ENCODE assay signal across 29 cellular contexts in genomic region chr10:47198221-47198620, GRCh38.
"Had no signal": no experiment of that assay in that cellular context is flagged by ENCODE, and none has a peak within 500 bp of the region (broad histone marks: within the 10 kb centered on the region; RNA-seq: fewer than 3 reads in every experiment).

No MANE protein-coding gene starts in this region.

- H3K4me3 ChIP-seq: adrenal gland, body of pancreas, esophagus squamous epithelium, gastroesophageal sphincter had no signal

- H3K36me3 ChIP-seq: adrenal gland, esophagus squamous epithelium, gastroesophageal sphincter, WERI-Rb-1 had no signal

- DNase-seq: activated B cell treated with CpG ODN at 0.5 μM for 24 hours; activated CD4-positive, alpha-beta T cell treated with anti-CD3 and anti-CD28 coated beads for 48 hours; activated CD4-positive, alpha-beta T cell treated with anti-CD3 and anti-CD28 coated beads, Interleukin-2, amount 50 U/mL, for 1 hour; activated CD4-positive, alpha-beta T cell treated with anti-CD3 and anti-CD28 coated beads, Interleukin-2, amount 50 U/mL, for 48 hours; activated CD8-positive, alpha-beta memory T cell treated with anti-CD3 and anti-CD28 coated beads for 24 hours; activated CD8-positive, alpha-beta T cell treated with anti-CD3 and anti-CD28 coated beads for 36 hours; activated effector memory CD4-positive, alpha-beta T cell treated with Interleukin-2 at 50 U/mL for 16 hours; activated gamma-delta T cell treated with Interleukin-2 at 50 U/mL for 16 hours; activated naive CD4-positive, alpha-beta T cell treated with Interleukin-2 at 50 U/mL for 16 hours; activated naive CD8-positive, alpha-beta T cell treated with anti-CD3 and anti-CD28 coated beads for 36 hours; activated naive CD8-positive, alpha-beta T cell treated with anti-CD3 and anti-CD28 coated beads, Interleukin-2, amount 50 U/mL, for 24 hours; activated T-cell treated with anti-CD3 and anti-CD28 coated beads, Interleukin-2, amount 50 U/mL, for 4 hours; adrenal gland; amygdala; aorta; body of pancreas; caudate nucleus; cortex of kidney; dermis blood vessel endothelial cell; effector CD4-positive, alpha-beta T cell; effector memory CD8-positive, alpha-beta T cell; esophagus squamous epithelium; foreskin melanocyte; T-helper 1 cell; T-helper 17 cell; T1000; WERI-Rb-1 had no signal

- H3K27me3 ChIP-seq: adrenal gland, body of pancreas, esophagus squamous epithelium, gastroesophageal sphincter had no signal

- H3K27ac ChIP-seq: adrenal gland, body of pancreas, epithelial cell of prostate, esophagus squamous epithelium, gastroesophageal sphincter, WERI-Rb-1 had no signal

- H3K9me3 ChIP-seq: adrenal gland, body of pancreas, esophagus squamous epithelium had no signal

- H3K4me1 ChIP-seq: adrenal gland, body of pancreas, esophagus squamous epithelium, gastroesophageal sphincter had no signal
